ENCODE assay signal across 8 cellular contexts in the genomic region with DNA sequence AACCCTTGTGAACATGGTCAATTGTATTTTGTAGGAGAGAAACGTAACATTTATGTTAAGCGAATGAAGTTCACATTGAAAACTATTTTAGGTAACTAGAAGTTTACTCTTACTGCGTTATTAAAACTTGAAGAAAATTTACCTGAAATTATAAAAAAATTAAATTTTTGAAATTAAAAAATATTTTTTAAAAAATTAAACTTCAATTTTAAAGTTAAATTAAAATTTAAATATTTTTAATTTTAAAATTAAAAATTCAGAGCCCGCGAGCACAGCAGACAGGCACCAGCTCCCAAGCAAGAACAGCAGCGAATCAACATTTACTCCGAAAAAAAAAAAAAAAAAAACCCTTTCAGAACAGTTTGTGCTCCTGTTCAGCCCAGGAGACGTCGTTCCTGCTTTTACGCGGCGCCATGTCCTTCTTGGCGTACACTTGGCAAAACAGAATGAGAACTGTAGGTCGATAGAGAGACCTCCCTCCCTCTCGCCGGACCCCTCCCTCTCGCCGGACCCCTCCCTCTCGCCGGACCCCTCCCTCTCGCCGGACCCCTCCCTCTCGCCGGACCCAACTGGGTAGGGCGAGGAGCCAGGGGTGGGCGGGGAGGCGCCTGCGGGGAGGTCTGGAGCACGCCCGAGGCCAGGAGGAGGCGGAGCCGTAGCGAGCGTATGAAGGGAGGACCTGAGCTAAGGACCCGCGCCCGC.
DNase-seq lines count a peak whose midpoint lies in the region; ATAC-seq, FAIRE-seq and TF ChIP-seq lines count a peak whose summit lies in the region.

No MANE protein-coding gene starts in this region.

- FAIRE-seq in pancreas (lab: Jason Lieb, UNC): peak; percentile 63

- WGBS in pancreas, 2 donors: 5 to 9% methylated on average over 27 to 34 of the region's 37 CpGs

- no peaks in the 10 kb centered on the region for H3K4me1 ChIP-seq in CD8-positive, alpha-beta memory T cell (ENCODE audit: insufficient read depth, low read length)
- peaks cover 0 to 3% (median 0%) of the 10 kb centered on the region in 3 donors for H3K4me1 ChIP-seq in pancreas

- no peak overlapping the region for H3K9ac ChIP-seq in SK-N-MC (ENCODE audit: insufficient read length)

- intact Hi-C loops in pancreas (cut with DNase I): no loop called here

- peaks cover 0 to 13% (median 10%) of the 10 kb centered on the region in 5 donors for H3K9me3 Mint-ChIP-seq in CD8-positive, alpha-beta memory T cell

- CTCF ChIA-PET in CD8-positive, alpha-beta memory T cell (lab: Charles Lee): no interaction called here

- H3K27ac ChIP-seq in CD8-positive, alpha-beta memory T cell (ENCODE audit: low read depth, low read length): no peak overlapping the region
- H3K27ac ChIP-seq in SK-N-MC: no peak overlapping the region
- H3K27ac ChIP-seq in pancreas: peak overlapping the region in 1 of 4 donors; percentile 33

- no peaks in the 10 kb centered on the region for H3K36me3 ChIP-seq in CD8-positive, alpha-beta memory T cell (ENCODE audit: insufficient read depth, low read length)
- H3K36me3 ChIP-seq in SK-N-MC (ENCODE audit: insufficient read depth, low read length) (no peaks in the 10 kb centered on the region), pancreas (no peaks in the 10 kb centered on the region)

- POLR2A ChIA-PET in CD8-positive, alpha-beta memory T cell (lab: Charles Lee): interaction anchor here (0.7 kb wide), 1 partner anchor 614 kb away, joined by 6 read pairs; no protein-coding TSS in a partner anchor

- peak overlapping the region in 4 of 7 donors; percentile 30 to 68 (median 62) for H3K4me3 Mint-ChIP-seq in CD8-positive, alpha-beta memory T cell

- H3K4me3 ChIP-seq in CD8-positive, alpha-beta memory T cell (ENCODE audit: low read length): no peak overlapping the region
- peak overlapping the region; percentile 53 for H3K4me3 ChIP-seq in SK-N-MC
- H3K4me3 ChIP-seq in pancreas: peak overlapping the region in 2 of 4 donors; percentile 30 to 37

- DNase-seq in CD8-positive, alpha-beta memory T cell: peak in 1 of 5 donors; percentile 17
- DNase-seq in SK-N-MC (ENCODE audit: low read depth, low spot score) (no peak), fibroblast of the conjunctiva (ENCODE audit: low read depth) (peak; percentile 60), pancreas (peak; percentile 79 to 94 (median 85)), epidermal melanocyte (ENCODE audit: insufficient read length, low spot score) (no peak), AML-193 (lab: John Stamatoyannopoulos, UW) (no peak)

- no peaks in the 10 kb centered on the region for H3K9me3 ChIP-seq in CD8-positive, alpha-beta memory T cell (ENCODE audit: low read length)
- H3K9me3 ChIP-seq in SK-N-MC (ENCODE audit: low read depth, low read length): no peaks in the 10 kb centered on the region
- H3K9me3 ChIP-seq in pancreas: no peaks in the 10 kb centered on the region

- TF ChIP-seq CTCF in pancreas (IDR thresholded peaks at IDR 0.05): no peak

- H3K4me1 Mint-ChIP-seq in CD8-positive, alpha-beta memory T cell: peaks cover 5 to 6% (median 6%) of the 10 kb centered on the region in 3 donors

- H3K27ac Mint-ChIP-seq in CD8-positive, alpha-beta memory T cell: peak overlapping the region in 1 of 8 donors; percentile 81

- peaks cover 13 to 48% of the 10 kb centered on the region in 2 donors for H3K27me3 Mint-ChIP-seq in CD8-positive, alpha-beta memory T cell

- H3K27me3 ChIP-seq in CD8-positive, alpha-beta memory T cell (ENCODE audit: insufficient read depth, low read length, poor library complexity, severe bottlenecking): peaks cover 4% of the 10 kb centered on the region
- no peaks in the 10 kb centered on the region for H3K27me3 ChIP-seq in pancreas

- peaks cover 0 to 13% (median 0%) of the 10 kb centered on the region in 3 donors for H3K36me3 Mint-ChIP-seq in CD8-positive, alpha-beta memory T cell

- ATAC-seq in GM21619 (IDR thresholded peaks at IDR 0.05; ENCODE audit: unreplicated experiment) (peak; percentile 33), pancreas (peak; percentile 94 to 96 (median 96)), GM18519 (IDR thresholded peaks at IDR 0.05; ENCODE audit: low FRiP score, unreplicated experiment) (no peak)

Comparison
In these comparisons a context has a peak if more than half of its experiments do, and no peak if none do; other contexts are left out.
1. DNase-seq: peak in fibroblast of the conjunctiva (single experiment) and pancreas (6 of 6); none in SK-N-MC (single experiment), epidermal melanocyte (single experiment) and AML-193 (0 of 2).